In the genomic region with DNA sequence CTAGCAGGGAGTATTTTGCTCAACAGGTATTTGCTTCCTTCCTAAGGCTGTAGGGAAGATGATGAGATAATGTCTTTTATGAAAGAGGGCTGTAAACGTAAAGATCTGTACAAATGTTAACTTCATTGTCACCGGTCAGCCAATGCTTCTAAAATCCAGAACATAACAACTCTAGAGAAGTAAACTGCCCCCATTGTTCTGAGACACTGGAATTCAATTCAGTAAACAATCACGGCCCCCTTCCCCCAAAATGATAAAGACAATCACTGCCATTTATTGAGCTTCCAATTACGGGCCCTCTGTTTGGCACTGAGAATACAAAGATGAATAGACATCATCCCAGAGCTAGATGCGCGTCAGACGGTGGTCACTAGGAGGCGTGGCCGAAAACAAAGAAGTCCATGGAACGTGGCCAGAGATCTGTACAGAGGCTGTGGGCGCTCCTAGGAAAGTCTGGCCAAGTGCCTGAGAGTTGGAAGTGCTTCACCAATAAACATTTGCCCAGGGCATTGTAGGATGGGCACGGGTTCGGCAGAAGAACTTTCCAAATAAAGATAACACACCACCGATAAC, we compare ENCODE assay signal across 7 cellular contexts. TPM values are rescaled to one million over a fixed set of nuclear protein-coding genes. Genes with fewer than 3 reads are reported as not detected.
DNase-seq lines count a peak whose midpoint lies in the region; ATAC-seq and TF ChIP-seq lines count a peak whose summit lies in the region.

No MANE protein-coding gene starts in this region.

- DNase-seq in GM10248 (ENCODE audit: extremely low spot score) (no peak), NCI-H510A (lab: John Stamatoyannopoulos, UW) (peak; percentile 69), fibroblast of pulmonary artery (ENCODE audit: low read depth) (peak; percentile 97), upper lobe of right lung (no peak)
- DNase-seq in activated T-cell treated with anti-CD3 and anti-CD28 coated beads, Interleukin-2, amount 50 U/mL, for 72 hours: peak; percentile 65 to 72
- DNase-seq in naive thymus-derived CD4-positive, alpha-beta T cell: peak in 4 of 9 donors; percentile 28 to 51 (median 34)

- no peaks in the 10 kb centered on the region for H3K27me3 ChIP-seq in naive thymus-derived CD4-positive, alpha-beta T cell (ENCODE audit: control insufficient read depth in 2 of 2, insufficient read depth in 2 of 2, low read length in 2 of 2)
- no peaks in the 10 kb centered on the region for H3K27me3 ChIP-seq in upper lobe of right lung

- peaks cover 12 to 22% of the 10 kb centered on the region in 2 donors for H3K36me3 Mint-ChIP-seq in activated T-cell treated with anti-CD3 and anti-CD28 coated beads, Interleukin-2, amount 50 U/mL, for 72 hours (ENCODE audit: insufficient read depth in 2 of 2)
- H3K36me3 Mint-ChIP-seq in naive thymus-derived CD4-positive, alpha-beta T cell: peaks cover 0 to 24% (median 6%) of the 10 kb centered on the region in 5 donors

- TF ChIP-seq CTCF in GM10248 (IDR thresholded peaks at IDR 0.05; ENCODE audit: control extremely low read depth, extremely low read depth, low read depth, missing control alignments): peak; percentile 11
- no peak for TF ChIP-seq CTCF in fibroblast of pulmonary artery (IDR thresholded peaks at IDR 0.05; ENCODE audit: low read length, missing control alignments)
- peak; percentile 8 for TF ChIP-seq CTCF in upper lobe of right lung (IDR thresholded peaks at IDR 0.05)

- H3K36me3 ChIP-seq in naive thymus-derived CD4-positive, alpha-beta T cell (ENCODE audit: control insufficient read depth in 2 of 3, insufficient read depth in 3 of 3, low read length in 3 of 3): peaks cover 0 to 43% (median 8%) of the 10 kb centered on the region in 3 experiments
- peaks cover 39% of the 10 kb centered on the region for H3K36me3 ChIP-seq in upper lobe of right lung

- peaks cover 48% of the 10 kb centered on the region for H3K4me1 Mint-ChIP-seq in activated T-cell treated with anti-CD3 and anti-CD28 coated beads, Interleukin-2, amount 50 U/mL, for 72 hours (ENCODE audit: low read depth)
- peaks cover 14 to 51% (median 31%) of the 10 kb centered on the region in 7 donors for H3K4me1 Mint-ChIP-seq in naive thymus-derived CD4-positive, alpha-beta T cell

- ATAC-seq in HG03039 (IDR thresholded peaks at IDR 0.05; ENCODE audit: unreplicated experiment) (peak; percentile 23), upper lobe of right lung (peak; percentile 60)
- peak; percentile 43 to 64 for ATAC-seq in activated T-cell treated with anti-CD3 and anti-CD28 coated beads, Interleukin-2, amount 50 U/mL, for 72 hours (replicated peaks in 1 of 2)
- ATAC-seq in naive thymus-derived CD4-positive, alpha-beta T cell: peak; percentile 60

- no peaks in the 10 kb centered on the region for H3K9me3 Mint-ChIP-seq in activated T-cell treated with anti-CD3 and anti-CD28 coated beads, Interleukin-2, amount 50 U/mL, for 72 hours
- H3K9me3 Mint-ChIP-seq in naive thymus-derived CD4-positive, alpha-beta T cell: no peaks in the 10 kb centered on the region

- CTCF ChIA-PET in GM10248 (lab: Yijun Ruan, JAX): interaction anchor here (1.1 to 11.8 kb wide), 14 partner anchors 9 to 316 kb away, joined by 3 to 129 read pairs (median 10); a partner anchor contains a TSS
- CTCF ChIA-PET in naive thymus-derived CD4-positive, alpha-beta T cell (lab: Charles Lee): interaction anchor here (1.6 kb wide), 1 partner anchor 108 kb away, joined by 4 read pairs; no protein-coding TSS in a partner anchor

- peaks cover 9 to 14% of the 10 kb centered on the region in 2 donors for H3K4me1 ChIP-seq in naive thymus-derived CD4-positive, alpha-beta T cell (ENCODE audit: control insufficient read depth in 2 of 2, insufficient read depth in 2 of 2, low read length in 2 of 2)
- H3K4me1 ChIP-seq in upper lobe of right lung: peaks cover 18% of the 10 kb centered on the region

- H3K4me3 Mint-ChIP-seq in activated T-cell treated with anti-CD3 and anti-CD28 coated beads, Interleukin-2, amount 50 U/mL, for 72 hours: peak overlapping the region; percentile 97 to 98
- H3K4me3 Mint-ChIP-seq in naive thymus-derived CD4-positive, alpha-beta T cell: peak overlapping the region; percentile 91 to 99 (median 96)

- H3K27ac Mint-ChIP-seq in activated T-cell treated with anti-CD3 and anti-CD28 coated beads, Interleukin-2, amount 50 U/mL, for 72 hours: peak overlapping the region; percentile 99
- H3K27ac Mint-ChIP-seq in naive thymus-derived CD4-positive, alpha-beta T cell: peak overlapping the region; percentile 96 to 100 (median 99)

- H3K27me3 Mint-ChIP-seq in activated T-cell treated with anti-CD3 and anti-CD28 coated beads, Interleukin-2, amount 50 U/mL, for 72 hours (ENCODE audit: low read depth): no peaks in the 10 kb centered on the region
- no peaks in the 10 kb centered on the region for H3K27me3 Mint-ChIP-seq in naive thymus-derived CD4-positive, alpha-beta T cell

- H3K4me3 ChIP-seq in fibroblast of pulmonary artery (replicated peaks; ENCODE audit: low read depth, low read length) (peak overlapping the region; percentile 78), upper lobe of right lung (peak overlapping the region; percentile 85)
- peak overlapping the region; percentile 82 for H3K4me3 ChIP-seq in naive thymus-derived CD4-positive, alpha-beta T cell (ENCODE audit: low read length)

- no peaks in the 10 kb centered on the region for H3K9me3 ChIP-seq in naive thymus-derived CD4-positive, alpha-beta T cell (ENCODE audit: control insufficient read depth in 2 of 3, low read length in 3 of 3)
- no peaks in the 10 kb centered on the region for H3K9me3 ChIP-seq in upper lobe of right lung

- POLR2A ChIA-PET in GM10248 (lab: Yijun Ruan, JAX): interaction anchor here (0.6 to 1.4 kb wide), 6 partner anchors 10 to 880 kb away, joined by 3 to 5 read pairs (median 4); a partner anchor contains a TSS
- POLR2A ChIA-PET in naive thymus-derived CD4-positive, alpha-beta T cell (lab: Charles Lee): interaction anchor here (0.9 to 2.6 kb wide), 6 partner anchors 24 to 316 kb away, joined by 3 to 14 read pairs (median 4); a partner anchor contains a TSS

- intact Hi-C loops in naive thymus-derived CD4-positive, alpha-beta T cell (cut with micrococcal nuclease): loop anchor here (1.0 to 5.0 kb wide), 15 partner anchors 15 to 935 kb away; a partner anchor contains a TSS
- intact Hi-C loops in upper lobe of right lung (cut with DNase I): loop anchor here (10.0 kb wide), 1 partner anchor 323 kb away; no protein-coding TSS in a partner anchor

- peak overlapping the region; percentile 96 for H3K27ac ChIP-seq in naive thymus-derived CD4-positive, alpha-beta T cell (ENCODE audit: low read depth, low read length)
- peak overlapping the region; percentile 99 for H3K27ac ChIP-seq in upper lobe of right lung

RNA-seq across cellular contexts. Expression of a gene that starts 0.6 kb away (rescaled TPM):
- total RNA-seq in activated T-cell treated with anti-CD3 and anti-CD28 coated beads, Interleukin-2, amount 50 U/mL, for 72 hours: 100 to 1,000 TPM; 146 to 169 TPM
- total RNA-seq in naive thymus-derived CD4-positive, alpha-beta T cell: 100 to 1,000 TPM in 1 of 5 experiments, 10 to 100 TPM in 4; 58.4 to 182 (median 83.3) TPM
- polyA plus RNA-seq in naive thymus-derived CD4-positive, alpha-beta T cell: 100 to 1,000 TPM; 149 to 229 TPM
- 94.0 TPM for total RNA-seq in upper lobe of right lung

RNA-seq across cellular contexts. Expression of a gene that starts 0.9 kb away (rescaled TPM):
- 10 to 100 TPM; 55.4 to 64.7 TPM for total RNA-seq in activated T-cell treated with anti-CD3 and anti-CD28 coated beads, Interleukin-2, amount 50 U/mL, for 72 hours
- total RNA-seq in naive thymus-derived CD4-positive, alpha-beta T cell: 100 to 1,000 TPM in 1 of 5 experiments, 10 to 100 TPM in 1, 1 to 10 TPM in 3; 7.6 to 101 (median 7.9) TPM
- polyA plus RNA-seq in naive thymus-derived CD4-positive, alpha-beta T cell: 10 to 100 TPM; 10.3 to 17.7 TPM
- total RNA-seq in upper lobe of right lung: 4.9 TPM

RNA-seq across cellular contexts. Expression of a gene that starts 25.0 kb away (rescaled TPM):
- total RNA-seq in activated T-cell treated with anti-CD3 and anti-CD28 coated beads, Interleukin-2, amount 50 U/mL, for 72 hours: 10 to 100 TPM in 1 of 2 donors, 1 to 10 TPM in 1; 8.5 to 17.7 TPM
- 10 to 100 TPM in 2 of 5 experiments, 1 to 10 TPM in 1, under 1 TPM in 2; 0.62 to 52.1 (median 2.3) TPM for total RNA-seq in naive thymus-derived CD4-positive, alpha-beta T cell
- polyA plus RNA-seq in naive thymus-derived CD4-positive, alpha-beta T cell: 1 to 10 TPM in 1 of 2 donors, not detected in 1; 2.9 TPM
- total RNA-seq in upper lobe of right lung: 68.0 TPM

RNA-seq across cellular contexts. Expression of a gene that starts 36.3 kb away (rescaled TPM):
- total RNA-seq in activated T-cell treated with anti-CD3 and anti-CD28 coated beads, Interleukin-2, amount 50 U/mL, for 72 hours: 10 to 100 TPM; 23.3 to 70.4 TPM
- total RNA-seq in naive thymus-derived CD4-positive, alpha-beta T cell: 100 to 1,000 TPM in 1 of 5 experiments, 10 to 100 TPM in 1, 1 to 10 TPM in 1, under 1 TPM in 2; 0.19 to 192 (median 2.1) TPM
- polyA plus RNA-seq in naive thymus-derived CD4-positive, alpha-beta T cell: 10 to 100 TPM in 1 of 2 donors, under 1 TPM in 1; 0.32 to 14.2 TPM
- total RNA-seq in upper lobe of right lung: 75.1 TPM

RNA-seq across cellular contexts. Expression of a gene that starts 39.4 kb away (rescaled TPM):
- 1 to 10 TPM; 2.2 to 2.9 TPM for total RNA-seq in activated T-cell treated with anti-CD3 and anti-CD28 coated beads, Interleukin-2, amount 50 U/mL, for 72 hours
- total RNA-seq in naive thymus-derived CD4-positive, alpha-beta T cell: 1 to 10 TPM in 1 of 5 experiments, under 1 TPM in 4; 0.19 to 1.5 (median 0.29) TPM
- polyA plus RNA-seq in naive thymus-derived CD4-positive, alpha-beta T cell: under 1 TPM in 1 of 2 donors, not detected in 1; 0.44 TPM
- 62.6 TPM for total RNA-seq in upper lobe of right lung

Comparison
In these comparisons a context has a peak if more than half of its experiments do, and no peak if none do; other contexts are left out.
1. DNase-seq: peak in NCI-H510A (single experiment), activated T-cell treated with anti-CD3 and anti-CD28 coated beads, Interleukin-2, amount 50 U/mL, for 72 hours (2 of 2) and fibroblast of pulmonary artery (single experiment); none in GM10248 (single experiment) and upper lobe of right lung (single experiment).
2. Peak in every context shown above with its lines, with median percentiles within 50 percentile points of each other: ATAC-seq and H3K4me3 ChIP-seq.